8 cellular contexts compared by ENCODE assay signal in genomic region chr11:9601041-9601875, GRCh38. TPM values are rescaled to one million over a fixed set of nuclear protein-coding genes. Genes with fewer than 3 reads are reported as not detected.
DNase-seq lines count a peak whose midpoint lies in the region; ATAC-seq and TF ChIP-seq lines count a peak whose summit lies in the region.

No MANE protein-coding gene starts in this region.

- no peaks in the 10 kb centered on the region for H3K36me3 ChIP-seq in HUES6 (ENCODE audit: control insufficient read depth, insufficient read depth, low read length)

- no peaks in the 10 kb centered on the region for H3K9me3 ChIP-seq in HUES6 (ENCODE audit: control insufficient read depth, insufficient read depth, low read depth, low read length)

- peak; percentile 85 for DNase-seq in GDM1 (lab: John Stamatoyannopoulos, UW)
- peak; percentile 53 for DNase-seq in activated B cell treated with CpG ODN at 0.5 μM for 24 hours
- peak; percentile 27 for DNase-seq in effector CD4-positive, alpha-beta T cell
- no peak for DNase-seq in nephron progenitor cell
- DNase-seq in ACHN, result no peak
- DNase-seq in NCI-H2081 (lab: John Stamatoyannopoulos, UW), result no peak

- no peak overlapping the region; the same call in 1 of the 2 replicates for H3K4me3 ChIP-seq in HUES6 (ENCODE audit: low read depth, low read length)

- intact Hi-C loops in activated B cell treated with CpG ODN at 0.5 μM for 24 hours (cut with micrococcal nuclease), result loop anchor here (1.0 to 2.0 kb wide), 5 partner anchors 8 to 140 kb away; partner anchors contain the start of genes WEE1 and ZNF143

- TF ChIP-seq CTCF in activated B cell treated with CpG ODN at 0.5 μM for 24 hours (IDR thresholded peaks at IDR 0.05), result no peak
- TF ChIP-seq CTCF in nephron progenitor cell (IDR thresholded peaks at IDR 0.05), result no peak

- ATAC-seq in GM21526 (IDR thresholded peaks at IDR 0.05; ENCODE audit: low FRiP score, unreplicated experiment), result peak; percentile 78
- ATAC-seq in activated B cell treated with CpG ODN at 0.5 μM for 24 hours (ENCODE audit: low read depth), result peak; percentile 76

- peak overlapping the region; percentile 10 for H3K9ac ChIP-seq in HUES6 (ENCODE audit: low read length)

- H3K4me1 ChIP-seq in HUES6 (ENCODE audit: control insufficient read depth, insufficient read depth, low read length), result peaks cover 15% of the 10 kb centered on the region

- H3K27ac Mint-ChIP-seq in activated B cell treated with CpG ODN at 0.5 μM for 24 hours, result peak overlapping the region; percentile 96
- peak overlapping the region; percentile 17 for H3K27ac Mint-ChIP-seq in nephron progenitor cell

- H3K27me3 Mint-ChIP-seq in activated B cell treated with CpG ODN at 0.5 μM for 24 hours (no peaks in the 10 kb centered on the region), nephron progenitor cell (ENCODE audit: low read depth, poor library complexity) (peaks cover 8% of the 10 kb centered on the region)

- H3K36me3 Mint-ChIP-seq in activated B cell treated with CpG ODN at 0.5 μM for 24 hours (ENCODE audit: low read depth) (no peaks in the 10 kb centered on the region), nephron progenitor cell (ENCODE audit: low read depth) (no peaks in the 10 kb centered on the region)

- CTCF ChIA-PET in activated B cell treated with CpG ODN at 0.5 μM for 24 hours (lab: Charles Lee), result interaction anchor here (0.8 to 3.5 kb wide), 13 partner anchors 10 to 157 kb away, joined by 3 to 44 read pairs (median 4); partner anchors contain the start of gene WEE1

- H3K4me1 Mint-ChIP-seq in activated B cell treated with CpG ODN at 0.5 μM for 24 hours (peaks cover 59% of the 10 kb centered on the region), nephron progenitor cell (peaks cover 14% of the 10 kb centered on the region)

- H3K9me3 Mint-ChIP-seq in activated B cell treated with CpG ODN at 0.5 μM for 24 hours (no peaks in the 10 kb centered on the region), nephron progenitor cell (no peaks in the 10 kb centered on the region)

- H3K27me3 ChIP-seq in HUES6 (ENCODE audit: control insufficient read depth, insufficient read depth, low read length), result no peaks in the 10 kb centered on the region

- H3K4me3 Mint-ChIP-seq in activated B cell treated with CpG ODN at 0.5 μM for 24 hours (peak overlapping the region; percentile 85), nephron progenitor cell (no peak overlapping the region)

- in situ Hi-C loops in ACHN (cut with HindIII; ENCODE audit: low pct_ligation_motif_present, low pct_unique_long_range_greater_than_20kb, low sequenced_read_pairs), result no loop called here

- peak overlapping the region; percentile 19; the same call in 1 of the 2 replicates for H3K27ac ChIP-seq in HUES6 (ENCODE audit: low read depth, low read length)

- POLR2A ChIA-PET in activated B cell treated with CpG ODN at 0.5 μM for 24 hours (lab: Charles Lee), result interaction anchor here (0.7 to 4.4 kb wide), 38 partner anchors 8 to 700 kb away, joined by 3 to 90 read pairs (median 5); partner anchors contain the start of genes SWAP70, WEE1 and ZNF143

RNA-seq across cellular contexts. Expression of gene WEE1, which starts 27.8 kb away (rescaled TPM):
- 29.4 and 33.7 TPM in 2 replicates for total RNA-seq in activated B cell treated with CpG ODN at 0.5 μM for 24 hours

Comparison
In these comparisons a context has a peak if more than half of its experiments do, and no peak if none do; other contexts are left out.
1. DNase-seq: peak in GDM1 (single experiment), activated B cell treated with CpG ODN at 0.5 μM for 24 hours (single experiment) and effector CD4-positive, alpha-beta T cell (single experiment); none in nephron progenitor cell (single experiment), ACHN (single experiment) and NCI-H2081 (0 of 2).